9 cellular contexts compared by ENCODE assay signal in genomic region chr9:69130456-69131441, GRCh38. TPM values are rescaled to one million over a fixed set of nuclear protein-coding genes. Genes with fewer than 3 reads are reported as not detected.
A peak's percentile ranks its signal among the peaks of the same experiment; 100 is the strongest.
DNase-seq lines count a peak whose midpoint lies in the region; ATAC-seq and TF ChIP-seq lines count a peak whose summit lies in the region.
"Had no signal": no experiment of that assay in that cellular context is flagged by ENCODE, and none has a peak within 500 bp of the region (broad histone marks: within the 10 kb centered on the region; RNA-seq: fewer than 3 reads in every experiment).

No MANE protein-coding gene starts in this region.

- peaks cover 4% of the 10 kb centered on the region; the same call in 1 of the 2 replicates for H3K36me3 ChIP-seq in GM23338 (ENCODE audit: insufficient read depth)
- H3K36me3 ChIP-seq in smooth muscle cell (ENCODE audit: low read depth): no peaks in the 10 kb centered on the region
- no peaks in the 10 kb centered on the region for H3K36me3 ChIP-seq in esophagus muscularis mucosa

- in situ Hi-C loops in astrocyte of the spinal cord (cut with HindIII; ENCODE audit: low sequenced_read_pairs): no loop called here

- H3K4me2 ChIP-seq in GM23338: peak overlapping the region; percentile 42; the same call in 1 of the 2 replicates
- H3K4me2 ChIP-seq in smooth muscle cell: peak overlapping the region; percentile 62

- H3K4me1 Mint-ChIP-seq in GM23338: peaks cover 48% of the 10 kb centered on the region

- peak overlapping the region; percentile 48 for H3K27ac Mint-ChIP-seq in GM23338

- H3K4me3 ChIP-seq in GM23338 (no peak overlapping the region), astrocyte of the spinal cord (ENCODE audit: low read depth, low read length) (no peak overlapping the region), right cardiac atrium (ENCODE audit: low read length) (no peak overlapping the region), smooth muscle cell (no peak overlapping the region), esophagus muscularis mucosa (no peak overlapping the region)

- ATAC-seq in GM23338: no peak
- peak; percentile 64 to 69 for ATAC-seq in right cardiac atrium
- ATAC-seq in GM21825 (IDR thresholded peaks at IDR 0.05; ENCODE audit: unreplicated experiment): no peak

- H3K9me2 ChIP-seq in GM23338 (ENCODE audit: insufficient read depth): no peaks in the 10 kb centered on the region

- H3K4me1 ChIP-seq in GM23338 (ENCODE audit: insufficient read depth): peaks cover 47% of the 10 kb centered on the region
- peaks cover 13% of the 10 kb centered on the region for H3K4me1 ChIP-seq in right cardiac atrium (ENCODE audit: control insufficient read depth, insufficient read depth, low read length)
- peaks cover 12% of the 10 kb centered on the region for H3K4me1 ChIP-seq in smooth muscle cell (ENCODE audit: low read depth)
- H3K4me1 ChIP-seq in esophagus muscularis mucosa: peaks cover 17 to 39% (median 33%) of the 10 kb centered on the region in 4 donors

- H3K36me3 Mint-ChIP-seq in GM23338 (ENCODE audit: low read depth): peaks cover 18% of the 10 kb centered on the region

- TF ChIP-seq EP300 in esophagus muscularis mucosa (IDR thresholded peaks at IDR 0.05): no peak

- no peaks in the 10 kb centered on the region for H3K9me3 ChIP-seq in right cardiac atrium (ENCODE audit: control insufficient read depth, low read length)
- H3K9me3 ChIP-seq in smooth muscle cell (replicated peaks; ENCODE audit: low read depth): no peaks in the 10 kb centered on the region
- H3K9me3 ChIP-seq in esophagus muscularis mucosa: no peaks in the 10 kb centered on the region

- H2AFZ ChIP-seq in GM23338: no peak overlapping the region
- no peak overlapping the region for H2AFZ ChIP-seq in smooth muscle cell (ENCODE audit: low read depth)

- H3K27ac ChIP-seq in GM23338 (ENCODE audit: low read depth) (peak overlapping the region; percentile 69; the same call in 1 of the 2 replicates), right cardiac atrium (ENCODE audit: low read length) (peak overlapping the region; percentile 14), smooth muscle cell (ENCODE audit: low read depth) (peak overlapping the region; percentile 72), esophagus muscularis mucosa (replicated peaks in 1 of 4) (peak overlapping the region in 1 of 4 donors; percentile 66)

- no peaks in the 10 kb centered on the region for H3K9me3 Mint-ChIP-seq in GM23338

- H3K79me2 ChIP-seq in GM23338 (replicated peaks; ENCODE audit: insufficient read depth) (peaks cover 73% of the 10 kb centered on the region), smooth muscle cell (ENCODE audit: low read depth) (no peaks in the 10 kb centered on the region)

- 55% methylated on average over 16 of the region's 16 CpGs for WGBS in right cardiac atrium
- 58% methylated on average over 16 of the region's 16 CpGs for WGBS in smooth muscle cell (ENCODE audit: low lambda C conversion rate)
- WGBS in esophagus muscularis mucosa: 69% methylated on average over 16 of the region's 16 CpGs

- no peak for TF ChIP-seq POLR2A in esophagus muscularis mucosa (IDR thresholded peaks at IDR 0.05; ENCODE audit: low read depth)

- TF ChIP-seq CTCF in GM23338 (conservative IDR thresholded peaks at IDR 0.05; ENCODE audit: low read depth in 2 of 2) (no peak), astrocyte of the spinal cord (IDR thresholded peaks at IDR 0.05; ENCODE audit: low read depth, low read length) (no peak), smooth muscle cell (IDR thresholded peaks at IDR 0.05; ENCODE audit: borderline replicate concordance, insufficient read depth, poor library complexity, severe bottlenecking) (no peak), esophagus muscularis mucosa (IDR thresholded peaks at IDR 0.05) (no peak)

- no peak overlapping the region; the same call in 2 of the 3 replicates for H3K4me3 Mint-ChIP-seq in GM23338

- intact Hi-C loops in right cardiac atrium (cut with DNase I): loop anchor here in 1 of 4 donors (10.0 kb wide), 1 partner anchor 76 kb away; no protein-coding TSS in a partner anchor
- intact Hi-C loops in esophagus muscularis mucosa (cut with DNase I): no loop called here

- H4K20me1 ChIP-seq in GM23338 (replicated peaks; ENCODE audit: insufficient read depth) (peaks cover 12% of the 10 kb centered on the region), smooth muscle cell (ENCODE audit: low read depth) (peaks cover 4% of the 10 kb centered on the region)

- peaks cover 2% of the 10 kb centered on the region for H3K27me3 Mint-ChIP-seq in GM23338 (ENCODE audit: insufficient read depth, low read depth, poor library complexity)

- 0 out of 2 replicates have a peak, but pooled peaks cover 7% of the 10 kb centered on the region for H3F3A ChIP-seq in GM23338 (replicated peaks; ENCODE audit: low read depth)
- peaks cover 7% of the 10 kb centered on the region for H3F3A ChIP-seq in smooth muscle cell (ENCODE audit: low read depth)

- DNase-seq in GM23338 (ENCODE audit: low spot score): peak; percentile 1
- DNase-seq in astrocyte of the spinal cord (ENCODE audit: low read depth, low spot score): peak; percentile 81
- no peak for DNase-seq in right cardiac atrium
- DNase-seq in smooth muscle cell (lab: John Stamatoyannopoulos, UW; ENCODE audit: unreplicated experiment): no peak
- DNase-seq in middle frontal gyrus (ENCODE audit: extremely low spot score, low spot score): no peak
- DNase-seq in esophagus muscularis mucosa (ENCODE audit: extremely low spot score): no peak
- no peak for DNase-seq in NCI-H2107 (lab: John Stamatoyannopoulos, UW)
- DNase-seq: GF-D8 had no signal

- H3K27me3 ChIP-seq in GM23338 (ENCODE audit: insufficient read depth) (no peaks in the 10 kb centered on the region), right cardiac atrium (ENCODE audit: control insufficient read depth, insufficient read depth) (no peaks in the 10 kb centered on the region), smooth muscle cell (ENCODE audit: low read depth) (no peaks in the 10 kb centered on the region), esophagus muscularis mucosa (no peaks in the 10 kb centered on the region)

- no peak overlapping the region for H3K9ac ChIP-seq in smooth muscle cell (ENCODE audit: low read depth)

TF ChIP-seq in GM23338, 12 proteins besides CTCF, POLR2A, EP300 and RAD21 (continues in another document):
- TF ChIP-seq EZH2phosphoT487 (IDR thresholded peaks at IDR 0.05; ENCODE audit: unreplicated experiment) (no peak), EZH2 (IDR thresholded peaks at IDR 0.05; ENCODE audit: low read depth, unreplicated experiment) (no peak), REST (IDR thresholded peaks at IDR 0.05; ENCODE audit: unreplicated experiment) (no peak), ETS1 (IDR thresholded peaks at IDR 0.05) (no peak), JUNB (IDR thresholded peaks at IDR 0.05; ENCODE audit: unreplicated experiment) (no peak), STAT1 (IDR thresholded peaks at IDR 0.05; ENCODE audit: unreplicated experiment) (no peak), ZNF114 (CRISPR knock-in tag; IDR thresholded peaks at IDR 0.05) (no peak), NANOG (IDR thresholded peaks at IDR 0.05; ENCODE audit: borderline replicate concordance) (no peak)

RNA-seq across cellular contexts. Expression of gene TJP2, which starts 43.3 kb away (rescaled TPM):
- 176 and 234 TPM in 2 replicates for total RNA-seq in GM23338 (2014; rRNA removed; shearing (Covaris generic))
- polyA plus RNA-seq in GM23338 (2016; fragmentation: Nextera tagmentation; extraction: Ambion mirVana): 34.9 and 37.6 TPM in 2 replicates
- 10 to 100 TPM; 37.9 to 56.3 (median 49.1) TPM for total RNA-seq in right cardiac atrium
- 23.8 TPM for polyA plus RNA-seq in right cardiac atrium
- total RNA-seq in smooth muscle cell: 48.4 and 49.9 TPM in 2 replicates
- 14.9 and 47.5 TPM in 2 replicates for polyA plus RNA-seq in smooth muscle cell
- total RNA-seq in esophagus muscularis mucosa: 100 to 1,000 TPM; 101 to 172 (median 125) TPM

Comparison
In these comparisons a context has a peak if more than half of its experiments do, and no peak if none do; other contexts are left out.
1. ATAC-seq: peak in right cardiac atrium (2 of 2); none in GM23338 (single experiment) and GM21825 (single experiment).
2. DNase-seq: peak in GM23338 (single experiment) and astrocyte of the spinal cord (single experiment); none in right cardiac atrium (0 of 3), smooth muscle cell (single experiment), middle frontal gyrus (single experiment), esophagus muscularis mucosa (single experiment) and NCI-H2107 (single experiment).